ENCODE assay signal across 8 cellular contexts in the genomic region with DNA sequence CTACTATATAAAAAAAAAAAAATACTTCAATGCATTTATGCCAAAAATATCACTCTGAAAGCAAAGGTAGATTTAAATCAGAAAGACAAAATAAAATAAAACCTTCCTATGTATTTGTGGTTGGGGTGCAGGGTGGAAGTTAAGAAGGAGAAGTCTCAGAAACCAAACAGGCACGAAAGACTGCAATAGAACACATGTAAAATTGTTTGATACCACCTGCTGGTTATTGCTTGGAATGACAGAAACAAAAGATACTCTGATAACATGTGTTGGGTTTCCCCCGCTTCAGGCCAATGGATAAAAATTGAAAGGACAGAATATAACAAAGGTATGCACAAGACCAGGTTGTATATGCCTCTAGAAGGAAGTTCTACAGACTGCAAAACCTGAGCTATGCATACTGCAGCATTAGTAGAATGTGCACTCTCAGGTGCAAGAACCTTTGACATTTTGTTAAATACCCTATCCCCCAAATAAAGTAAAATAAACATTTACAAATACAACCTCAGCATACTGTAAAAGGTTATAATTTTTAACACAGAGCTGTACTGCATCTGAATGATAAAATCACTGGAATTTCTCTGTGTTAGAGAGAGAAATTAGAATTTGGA.
DNase-seq lines count a peak whose midpoint lies in the region; ATAC-seq, FAIRE-seq and TF ChIP-seq lines count a peak whose summit lies in the region.

No MANE protein-coding gene starts in this region.

- H3K4me2 ChIP-seq in DOHH2 (ENCODE audit: low read length), result no peak overlapping the region

- no peaks in the 10 kb centered on the region for H3K27me3 ChIP-seq in DOHH2 (ENCODE audit: control insufficient read depth, low read length)

- no peaks in the 10 kb centered on the region for H3K9me3 Mint-ChIP-seq in activated naive CD8-positive, alpha-beta T cell treated with anti-CD3 and anti-CD28 coated beads, Interleukin-2, amount 50 U/mL, for 24 hours

- H3K9me3 ChIP-seq in DOHH2 (ENCODE audit: control insufficient read depth, insufficient read depth, low read length) (no peaks in the 10 kb centered on the region), kidney (ENCODE audit: control insufficient read depth in 1 of 2, low read length in 2 of 2) (no peaks in the 10 kb centered on the region)

- no peaks in the 10 kb centered on the region for H3K9me2 ChIP-seq in DOHH2 (replicated peaks; ENCODE audit: control insufficient read depth, low read length)

- TF ChIP-seq CTCF in DOHH2 (IDR thresholded peaks at IDR 0.05; ENCODE audit: low read depth, low read length, poor library complexity, severe bottlenecking), result peak; percentile 61
- TF ChIP-seq CTCF in kidney (IDR thresholded peaks at IDR 0.05; ENCODE audit: borderline replicate concordance, extremely low read depth, insufficient read depth), result peak; percentile 37

- H3F3A ChIP-seq in DOHH2 (ENCODE audit: control insufficient read depth, insufficient read depth), result no peaks in the 10 kb centered on the region

- H3K4me3 Mint-ChIP-seq in activated naive CD8-positive, alpha-beta T cell treated with anti-CD3 and anti-CD28 coated beads, Interleukin-2, amount 50 U/mL, for 24 hours, result no peak overlapping the region

- no peaks in the 10 kb centered on the region for H3K36me3 Mint-ChIP-seq in activated naive CD8-positive, alpha-beta T cell treated with anti-CD3 and anti-CD28 coated beads, Interleukin-2, amount 50 U/mL, for 24 hours (ENCODE audit: low read depth)

- DNase-seq in HPDE6-E6E7 (ENCODE audit: extremely low spot score), result peak; percentile 5
- peak; percentile 80 for DNase-seq in SKM-1 treated with dmso at 0.1 percent for 144 hours (lab: John Stamatoyannopoulos, UW; ENCODE audit: unreplicated experiment)
- no peak for DNase-seq in kidney
- no peak for DNase-seq in T1000 (lab: John Stamatoyannopoulos, UW)
- no peak for DNase-seq in activated naive CD8-positive, alpha-beta T cell treated with anti-CD3 and anti-CD28 coated beads, Interleukin-2, amount 50 U/mL, for 24 hours
- DNase-seq in activated naive CD4-positive, alpha-beta T cell treated with anti-CD3 and anti-CD28 coated beads, Interleukin-2, amount 50 U/mL, for 16 hours, result no peak

- ATAC-seq in GM19467 (IDR thresholded peaks at IDR 0.05; ENCODE audit: unreplicated experiment), result peak; percentile 86
- ATAC-seq in activated naive CD8-positive, alpha-beta T cell treated with anti-CD3 and anti-CD28 coated beads, Interleukin-2, amount 50 U/mL, for 24 hours, result no peak

- H3K36me3 ChIP-seq in DOHH2 (ENCODE audit: control insufficient read depth, low read length) (no peaks in the 10 kb centered on the region), kidney (ENCODE audit: control insufficient read depth in 1 of 2, insufficient read depth in 2 of 2, low read length in 2 of 2) (no peaks in the 10 kb centered on the region)

- H3K27ac ChIP-seq in DOHH2 (ENCODE audit: low read depth, low read length) (no peak overlapping the region), kidney (ENCODE audit: low read depth in 2 of 2, low read length in 2 of 2) (no peak overlapping the region)

- H3K4me1 ChIP-seq in DOHH2 (ENCODE audit: control insufficient read depth, low read length) (no peaks in the 10 kb centered on the region), kidney (ENCODE audit: control insufficient read depth in 1 of 2, insufficient read depth in 1 of 2, low read depth in 1 of 2, low read length in 2 of 2) (no peaks in the 10 kb centered on the region)

- H3K27me3 Mint-ChIP-seq in activated naive CD8-positive, alpha-beta T cell treated with anti-CD3 and anti-CD28 coated beads, Interleukin-2, amount 50 U/mL, for 24 hours, result no peaks in the 10 kb centered on the region

- H4K20me1 ChIP-seq in DOHH2 (ENCODE audit: control insufficient read depth, insufficient read depth, low read depth, low read length), result no peaks in the 10 kb centered on the region

- H3K4me3 ChIP-seq in DOHH2 (ENCODE audit: low read length) (no peak overlapping the region), kidney (ENCODE audit: low read length in 2 of 2) (no peak overlapping the region)

- intact Hi-C loops in kidney (cut with DNase I), result no loop called here

- no peaks in the 10 kb centered on the region for H3K79me2 ChIP-seq in DOHH2 (ENCODE audit: control insufficient read depth, low read length)

- H3K4me1 Mint-ChIP-seq in activated naive CD8-positive, alpha-beta T cell treated with anti-CD3 and anti-CD28 coated beads, Interleukin-2, amount 50 U/mL, for 24 hours, result no peaks in the 10 kb centered on the region

- no peak overlapping the region for H3K9ac ChIP-seq in kidney (ENCODE audit: low read length in 2 of 2)

- FAIRE-seq in kidney (lab: Jason Lieb, UNC), result no peak

- no peak overlapping the region for H3K27ac Mint-ChIP-seq in activated naive CD8-positive, alpha-beta T cell treated with anti-CD3 and anti-CD28 coated beads, Interleukin-2, amount 50 U/mL, for 24 hours

Comparison
In these comparisons a context has a peak if more than half of its experiments do, and no peak if none do; other contexts are left out.
1. DNase-seq: peak in HPDE6-E6E7 (single experiment) and SKM-1 treated with dmso at 0.1 percent for 144 hours (single experiment); none in kidney (single experiment), T1000 (single experiment), activated naive CD8-positive, alpha-beta T cell treated with anti-CD3 and anti-CD28 coated beads, Interleukin-2, amount 50 U/mL, for 24 hours (single experiment) and activated naive CD4-positive, alpha-beta T cell treated with anti-CD3 and anti-CD28 coated beads, Interleukin-2, amount 50 U/mL, for 16 hours (single experiment).